20 cellular contexts compared by ENCODE assay signal in the genomic region with DNA sequence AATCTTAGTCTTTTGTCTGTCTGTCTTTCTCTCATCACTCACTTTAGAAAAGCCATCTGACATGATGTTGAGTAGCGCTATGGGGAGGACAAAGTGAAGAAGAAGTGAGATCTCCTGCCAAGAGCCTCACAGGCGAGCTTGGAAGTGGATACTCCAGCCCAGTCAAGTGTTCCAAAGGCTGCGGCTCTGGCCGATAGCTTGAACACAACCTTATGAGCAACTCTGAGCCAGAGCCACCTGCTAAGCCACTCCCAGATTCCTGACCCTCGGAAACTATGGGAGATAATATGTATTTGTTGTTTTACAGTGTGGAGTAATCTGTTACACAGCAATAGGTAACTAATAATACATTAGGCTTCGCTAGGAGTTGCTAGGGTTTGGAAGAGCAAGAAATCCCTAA.
"Had no signal": no experiment of that assay in that cellular context is flagged by ENCODE, and none has a peak within 500 bp of the region (broad histone marks: within the 10 kb centered on the region; RNA-seq: fewer than 3 reads in every experiment).

No MANE protein-coding gene starts in this region.

- H3K27ac Mint-ChIP-seq: activated naive CD4-positive, alpha-beta T cell treated with anti-CD3 and anti-CD28 coated beads, Interleukin-2, amount 50 U/mL, for 72 hours had no signal

- H3K4me3 Mint-ChIP-seq: naive thymus-derived CD8-positive, alpha-beta T cell had no signal

- H3K9me3 Mint-ChIP-seq: naive thymus-derived CD8-positive, alpha-beta T cell had no signal

- H3K4me3 ChIP-seq: ovary, sigmoid colon, spleen, transverse colon had no signal

- ATAC-seq: activated naive CD4-positive, alpha-beta T cell treated with anti-CD3 and anti-CD28 coated beads, Interleukin-2, amount 50 U/mL, for 72 hours; naive thymus-derived CD8-positive, alpha-beta T cell; stimulated activated naive CD8-positive, alpha-beta T cell treated with anti-CD3 and anti-CD28 coated beads, Interleukin-15, Interleukin-2, amounts not matched to agents 100 U/mL and 50 U/mL, for 24 hours had no signal

- DNase-seq: activated CD4-positive, alpha-beta T cell treated with anti-CD3 and anti-CD28 coated beads for 1 hour; activated CD4-positive, alpha-beta T cell treated with anti-CD3 and anti-CD28 coated beads, Interleukin-2, amount 50 U/mL, for 48 hours; activated gamma-delta T cell; effector CD4-positive, alpha-beta T cell; head of caudate nucleus; kidney; mesendoderm; naive thymus-derived CD8-positive, alpha-beta T cell; ovary; sigmoid colon; spleen; stimulated activated CD8-positive, alpha-beta memory T cell treated with anti-CD3 and anti-CD28 coated beads, Interleukin-4, amount 100 ng/mL, for 48 hours; stimulated activated naive CD8-positive, alpha-beta T cell treated with anti-CD3 and anti-CD28 coated beads, Interleukin-15, Interleukin-2, amounts not matched to agents 100 U/mL and 50 U/mL, for 24 hours; SW 1271; T-helper 2 cell; transverse colon; WERI-Rb-1 had no signal

- H3K36me3 Mint-ChIP-seq: activated naive CD4-positive, alpha-beta T cell treated with anti-CD3 and anti-CD28 coated beads, Interleukin-2, amount 50 U/mL, for 72 hours; naive thymus-derived CD8-positive, alpha-beta T cell had no signal

- H3K27me3 ChIP-seq: ovary, sigmoid colon, spleen, transverse colon had no signal

- H3K36me3 ChIP-seq: ovary, sigmoid colon, spleen, transverse colon, WERI-Rb-1 had no signal

- FAIRE-seq: bronchial epithelial cell, frontal cortex, kidney had no signal

- H3K27ac ChIP-seq: ovary, sigmoid colon, spleen, transverse colon, WERI-Rb-1 had no signal

- H3K9me3 ChIP-seq: ovary, sigmoid colon, spleen, transverse colon had no signal
